Comparison of ENCODE assay signal across 10 cellular contexts in genomic region chr5:139104577-139105271, GRCh38.
DNase-seq lines count a peak whose midpoint lies in the region; ATAC-seq, FAIRE-seq and TF ChIP-seq lines count a peak whose summit lies in the region.
"Had no signal": no experiment of that assay in that cellular context is flagged by ENCODE, and none has a peak within 500 bp of the region (broad histone marks: within the 10 kb centered on the region; RNA-seq: fewer than 3 reads in every experiment).

No MANE protein-coding gene starts in this region.

- H3K4me2 ChIP-seq in H1 (ENCODE audit: insufficient read depth in 1 of 2, low read depth in 2 of 2, low read length in 2 of 2): no peak overlapping the region
- H3K4me2 ChIP-seq: A549 had no signal

- H3K56ac ChIP-seq in H1 (replicated peaks; ENCODE audit: insufficient read length, low read depth, low read length): no peak overlapping the region

- no peak overlapping the region for H3K4me3 ChIP-seq in H1 (ENCODE audit: extremely low read depth in 1 of 4, insufficient read depth in 2 of 4, low read depth in 3 of 4, low read length in 4 of 4)
- H3K4me3 ChIP-seq: A549 had no signal

- H2BK20ac ChIP-seq in H1 (ENCODE audit: low read length): no peak overlapping the region

- no peak for TF ChIP-seq EP300 in H1 (IDR thresholded peaks at IDR 0.05; ENCODE audit: borderline replicate concordance in 1 of 2, low read depth in 2 of 2, low read length in 2 of 2)

- no peaks in the 10 kb centered on the region for H3K79me1 ChIP-seq in H1 (ENCODE audit: low read depth, low read length)

- 0 out of 2 replicates have a peak overlapping the region, but pooled peaks have one; percentile 25 for H3K18ac ChIP-seq in H1 (ENCODE audit: extremely low read depth, low read length)

- H2BK5ac ChIP-seq in H1 (ENCODE audit: low read depth, low read length): no peak overlapping the region

- no peak for TF ChIP-seq CTCF in H1 (IDR thresholded peaks at IDR 0.05; ENCODE audit: control extremely low read depth in 1 of 3, insufficient read depth in 1 of 3, low read depth in 1 of 3, low read length in 3 of 3)

- H3K36me3 ChIP-seq in H1 (ENCODE audit: control insufficient read depth in 2 of 4, insufficient read depth in 4 of 4, low read length in 3 of 4): no peaks in the 10 kb centered on the region

- TF ChIP-seq POLR2A in H1 (IDR thresholded peaks at IDR 0.05; ENCODE audit: control extremely low read depth in 1 of 2, low read depth in 2 of 2, low read length in 2 of 2): no peak

- no peak overlapping the region for H3K27ac ChIP-seq in H1 (ENCODE audit: low read depth, low read length)
- H3K27ac ChIP-seq: A549 had no signal

- CTCF ChIA-PET in H1 (lab: Charles Lee; ENCODE audit: partially characterized antibody): no interaction called here

- no peak overlapping the region for H2BK120ac ChIP-seq in H1 (replicated peaks; ENCODE audit: low read depth, low read length)

- H4K5ac ChIP-seq in H1 (ENCODE audit: insufficient read length, low read depth, low read length): no peak overlapping the region

- no peaks in the 10 kb centered on the region for H4K20me1 ChIP-seq in H1 (replicated peaks in 1 of 2; ENCODE audit: control insufficient read depth in 1 of 2, insufficient read depth in 2 of 2, low read length in 2 of 2)

- H2AFZ ChIP-seq in H1 (ENCODE audit: low read length): no peak overlapping the region

- WGBS in H1 (ENCODE audit: extremely low coverage in 1 of 2, insufficient coverage in 1 of 2, insufficient read length in 1 of 2, insufficient replicate concordance in 2 of 2, low coverage in 1 of 2, low lambda C conversion rate in 2 of 2, missing lambda C conversion rate in 1 of 2), 2 experiments: 73% methylated on average over 10 of the region's 10 CpGs; no CpG with 5 or more reads in 1 of the 2 experiments

- H2AK5ac ChIP-seq in H1 (ENCODE audit: low read depth, low read length): no peak overlapping the region

- no peak overlapping the region for H3K23ac ChIP-seq in H1 (ENCODE audit: insufficient read length)

- H3K9me3 ChIP-seq in H1 (ENCODE audit: insufficient read depth in 2 of 2, low read depth in 1 of 2, low read length in 1 of 2): no peaks in the 10 kb centered on the region
- H3K9me3 ChIP-seq: A549 had no signal

- no peaks in the 10 kb centered on the region for H3K27me3 ChIP-seq in H1 (replicated peaks in 1 of 4; ENCODE audit: control insufficient read depth in 3 of 4, extremely low read depth in 1 of 4, insufficient read depth in 3 of 4, low read length in 3 of 4)

- no peak for ATAC-seq in GM21576 (IDR thresholded peaks at IDR 0.05; ENCODE audit: unreplicated experiment)
- no peak for ATAC-seq in HG02970 (IDR thresholded peaks at IDR 0.05; ENCODE audit: low FRiP score, unreplicated experiment)
- ATAC-seq: A549 had no signal

- H4K91ac ChIP-seq in H1 (replicated peaks; ENCODE audit: insufficient read length, low read length): no peak overlapping the region

- H3K9ac ChIP-seq in H1 (replicated peaks in 1 of 4; ENCODE audit: extremely low read depth in 1 of 4, low read depth in 3 of 4, low read length in 3 of 4): no peak overlapping the region

- H3K23me2 ChIP-seq in H1 (ENCODE audit: low read depth, low read length): no peaks in the 10 kb centered on the region

- no peaks in the 10 kb centered on the region for H3K79me2 ChIP-seq in H1 (ENCODE audit: control insufficient read depth in 1 of 2, insufficient read depth in 2 of 2, low read length in 2 of 2)

- POLR2A ChIA-PET in H1 (lab: Charles Lee; ENCODE audit: partially characterized antibody): no interaction called here

- DNase-seq in NCI-H2171 treated with DMSO at 0.1 percent for 48 hours (lab: John Stamatoyannopoulos, UW) (peak; percentile 33), NCI-H2171 (lab: John Stamatoyannopoulos, UW) (no peak), H1 (ENCODE audit: low read depth in 1 of 2, low spot score in 2 of 2) (no peak), mucosa of gallbladder (ENCODE audit: low spot score) (peak; percentile 58), ureter (ENCODE audit: low spot score) (peak; percentile 76), T-helper 1 cell (no peak)
- DNase-seq: NK-92 treated with Interleukin-12 subunit alpha and Interleukin-12 subunit beta, amount 100 ng/mL, for 24 hours had no signal

- H2BK15ac ChIP-seq in H1 (ENCODE audit: low read length): no peak overlapping the region

- H4K8ac ChIP-seq in H1 (ENCODE audit: extremely low read depth, insufficient read depth, low read length): no peak overlapping the region

- H3K14ac ChIP-seq in H1 (ENCODE audit: insufficient read length): no peak overlapping the region

- FAIRE-seq in H1 (lab: Jason Lieb, UNC): no peak
- FAIRE-seq: A549 had no signal

- no peak overlapping the region for H3K4ac ChIP-seq in H1 (replicated peaks; ENCODE audit: insufficient read length, low read depth, low read length)

- H3K4me1 ChIP-seq in H1 (replicated peaks in 1 of 4; ENCODE audit: control insufficient read depth in 3 of 4, insufficient read depth in 4 of 4, low read length in 3 of 4): peaks cover 0 to 4% (median 2%) of the 10 kb centered on the region in 4 experiments; a peak in 4 of 7 replicates

- no peak overlapping the region for H2BK12ac ChIP-seq in H1 (ENCODE audit: low read depth, low read length)

- no peak for TF ChIP-seq RAD21 in H1 (IDR thresholded peaks at IDR 0.05 in 1 of 2, conservative IDR thresholded peaks at IDR 0.05 in 1 of 2; ENCODE audit: low read depth in 2 of 2, low read length in 2 of 2)

TF ChIP-seq in H1, 55 proteins besides CTCF, POLR2A, EP300 and RAD21 (continues in another document):
- no peak for TF ChIP-seq SRF (IDR thresholded peaks at IDR 0.05; ENCODE audit: low read depth, low read length)
- no peak for TF ChIP-seq CREB1 (IDR thresholded peaks at IDR 0.05)
- TF ChIP-seq GABPA (IDR thresholded peaks at IDR 0.05; ENCODE audit: borderline replicate concordance, insufficient read depth, low read length): no peak

Comparison
In these comparisons a context has a peak if more than half of its experiments do, and no peak if none do; other contexts are left out.
1. DNase-seq: peak in NCI-H2171 treated with DMSO at 0.1 percent for 48 hours (single experiment), mucosa of gallbladder (single experiment) and ureter (single experiment); none in NCI-H2171 (single experiment), H1 (0 of 2) and T-helper 1 cell (0 of 5).